Comparison of ENCODE assay signal across 32 cellular contexts in genomic region chr7:128254470-128254869, GRCh38. TPM values are rescaled to one million over a fixed set of nuclear protein-coding genes. Genes with fewer than 3 reads are reported as not detected.
DNase-seq lines count a peak whose midpoint lies in the region; ATAC-seq, FAIRE-seq and TF ChIP-seq lines count a peak whose summit lies in the region.
"Had no signal": no experiment of that assay in that cellular context is flagged by ENCODE, and none has a peak within 500 bp of the region (broad histone marks: within the 10 kb centered on the region; RNA-seq: fewer than 3 reads in every experiment).

No MANE protein-coding gene starts in this region.

- H3K27ac Mint-ChIP-seq in neural crest cell (ENCODE audit: unreplicated experiment): peak overlapping the region; percentile 57
- H3K27ac Mint-ChIP-seq: CD4-positive, alpha-beta memory T cell; CD4-positive, CD25-positive, alpha-beta regulatory T cell; CD8-positive, alpha-beta memory T cell had no signal

- H4K20me1 ChIP-seq in HepG2 (ENCODE audit: insufficient read depth, low read length): no peaks in the 10 kb centered on the region
- H4K20me1 ChIP-seq: BLaER1 had no signal

- H3K4me1 ChIP-seq in HepG2 (ENCODE audit: insufficient read depth, low read length) (no peaks in the 10 kb centered on the region), right lobe of liver (no peaks in the 10 kb centered on the region), subcutaneous abdominal adipose tissue (ENCODE audit: control insufficient read depth in 5 of 5, insufficient read depth in 5 of 5, low read length in 5 of 5) (peaks cover 0 to 66% (median 12%) of the 10 kb centered on the region in 5 donors)
- H3K4me1 ChIP-seq: BE2C, BLaER1 had no signal

- no peak for TF ChIP-seq RAD21 in HepG2 (CRISPR knock-in tag; IDR thresholded peaks at IDR 0.05)

- TF ChIP-seq EP300 in HepG2 (IDR thresholded peaks at IDR 0.05; ENCODE audit: low read depth in 2 of 2, low read length in 2 of 2) (no peak), HepG2 (CRISPR knock-in tag; IDR thresholded peaks at IDR 0.05; ENCODE audit: borderline replicate concordance) (no peak)

- H3K4me3 ChIP-seq in HepG2 (replicated peaks in 1 of 3; ENCODE audit: insufficient read depth in 1 of 3, low read depth in 2 of 3, low read length in 3 of 3) (no peak overlapping the region), right lobe of liver (no peak overlapping the region), subcutaneous abdominal adipose tissue (ENCODE audit: low read depth in 1 of 5, low read length in 5 of 5) (no peak overlapping the region)
- H3K4me3 ChIP-seq: BLaER1, GM12878 had no signal

- ATAC-seq in HepG2 (peak; percentile 57; the same call in 2 of the 3 replicates), right lobe of liver (no peak)
- ATAC-seq: GM12878 had no signal

- no peaks in the 10 kb centered on the region for H3K36me3 Mint-ChIP-seq in neural crest cell (ENCODE audit: low read depth)
- H3K36me3 Mint-ChIP-seq: CD14-positive monocyte; CD4-positive, alpha-beta memory T cell; CD4-positive, CD25-positive, alpha-beta regulatory T cell had no signal

- POLR2A ChIA-PET in HepG2 (lab: Yijun Ruan, JAX): no interaction called here

- H3K9me3 ChIP-seq in HepG2 (ENCODE audit: low read length) (no peaks in the 10 kb centered on the region), right lobe of liver (no peaks in the 10 kb centered on the region), subcutaneous abdominal adipose tissue (ENCODE audit: control insufficient read depth in 5 of 5, low read length in 5 of 5) (no peaks in the 10 kb centered on the region)
- H3K9me3 ChIP-seq: BE2C had no signal

- peaks cover 0 to 20% of the 10 kb centered on the region in 2 experiments; a peak in 2 of 5 replicates for H3K27me3 ChIP-seq in HepG2 (ENCODE audit: control insufficient read depth in 1 of 2, insufficient read depth in 2 of 2, low read length in 2 of 2)
- no peaks in the 10 kb centered on the region for H3K27me3 ChIP-seq in right lobe of liver
- no peaks in the 10 kb centered on the region for H3K27me3 ChIP-seq in subcutaneous abdominal adipose tissue (ENCODE audit: control insufficient read depth in 5 of 5, insufficient read depth in 4 of 5, low read length in 5 of 5)
- H3K27me3 ChIP-seq: BE2C, BLaER1 had no signal

- H3K9me3 Mint-ChIP-seq in neural crest cell: no peaks in the 10 kb centered on the region
- H3K9me3 Mint-ChIP-seq: CD4-positive, alpha-beta memory T cell; CD4-positive, CD25-positive, alpha-beta regulatory T cell; CD8-positive, alpha-beta memory T cell had no signal

- CTCF ChIA-PET in HepG2 (lab: Yijun Ruan, JAX; ENCODE audit: low intra/inter-chr PET ratio, low total read pairs): no interaction called here

- in situ Hi-C loops in HepG2 (cut with HindIII; ENCODE audit: extremely low pct_ligation_motif_present, low pct_unique_long_range_greater_than_20kb): no loop called here

- no peaks in the 10 kb centered on the region for H3K79me2 ChIP-seq in HepG2 (ENCODE audit: insufficient read depth, low read length)

- H3K9ac ChIP-seq in HepG2 (ENCODE audit: insufficient read depth, low read depth, low read length) (no peak overlapping the region), subcutaneous abdominal adipose tissue (ENCODE audit: low read length in 5 of 5) (no peak overlapping the region)
- H3K9ac ChIP-seq: BLaER1 had no signal

- H3K27me3 Mint-ChIP-seq in neural crest cell (ENCODE audit: low read depth): peaks cover 16% of the 10 kb centered on the region

- intact Hi-C loops in HepG2 (cut with micrococcal nuclease; ENCODE audit: unreplicated experiment) (no loop called here), right lobe of liver (cut with DNase I) (no loop called here)

- H3K36me3 ChIP-seq in HepG2 (replicated peaks in 1 of 2; ENCODE audit: control insufficient read depth in 1 of 2, insufficient read depth in 2 of 2, low read length in 2 of 2): no peaks in the 10 kb centered on the region
- no peaks in the 10 kb centered on the region for H3K36me3 ChIP-seq in right lobe of liver
- H3K36me3 ChIP-seq in subcutaneous abdominal adipose tissue (ENCODE audit: control insufficient read depth in 5 of 5, insufficient read depth in 5 of 5, low read length in 5 of 5): peaks cover 6 to 39% (median 28%) of the 10 kb centered on the region in 5 donors
- H3K36me3 ChIP-seq: BE2C, BLaER1 had no signal

- no peak for FAIRE-seq in HepG2 (lab: Jason Lieb, UNC)
- FAIRE-seq: A204.1, GM12878, GM19239 had no signal

- DNase-seq in HepG2 (ENCODE audit: low spot score) (no peak), right lobe of liver (no peak), M059J (ENCODE audit: low read depth) (peak; percentile 7), neural crest cell (ENCODE audit: low read depth, low spot score) (no peak), NCI-H82 (lab: John Stamatoyannopoulos, UW) (no peak), HuH-7 (ENCODE audit: low spot score) (no peak)
- DNase-seq in stimulated activated naive CD4-positive, alpha-beta T cell treated with Interleukin-2 at 50 U/mL for 16 hours (lab: John Stamatoyannopoulos, UW): no peak
- DNase-seq: 8988T; ACHN; BE2C; C1 segment of cervical spinal cord; CD4-positive, alpha-beta memory T cell; CD4-positive, CD25-positive, alpha-beta regulatory T cell; CD8-positive, alpha-beta memory T cell; COR-L47; DMS 273 treated with DMSO at 0.1 percent for 48 hours; DMS153; DMS53; DMS79; DND-41; EL; GDM1 had no signal

- H3K27ac ChIP-seq in HepG2 (ENCODE audit: extremely low read length, insufficient read depth, low read length): no peak overlapping the region
- no peak overlapping the region for H3K27ac ChIP-seq in right lobe of liver
- peak overlapping the region; percentile 14 for H3K27ac ChIP-seq in subcutaneous abdominal adipose tissue (ENCODE audit: low read depth, low read length)
- H3K27ac ChIP-seq: BLaER1 had no signal

- 16% methylated on average over 4 of the region's 5 CpGs for WGBS in HepG2 (ENCODE audit: low lambda C conversion rate)
- 80% methylated on average over 1 of the region's 5 CpGs for WGBS in right lobe of liver (ENCODE audit: insufficient coverage, low coverage, low lambda C conversion rate, missing lambda C conversion rate)

- no peak overlapping the region for H2AFZ ChIP-seq in HepG2 (ENCODE audit: low read length)

- no TSS peak for BruUV-seq in HepG2 (replicated peaks; lab: Mats Ljungman, UMichigan)

- no peak overlapping the region for H3K4me3 Mint-ChIP-seq in neural crest cell
- H3K4me3 Mint-ChIP-seq: CD14-positive monocyte; CD4-positive, alpha-beta memory T cell; CD4-positive, CD25-positive, alpha-beta regulatory T cell; CD8-positive, alpha-beta memory T cell had no signal

- TF ChIP-seq CTCF in HepG2 (CRISPR knock-in tag; IDR thresholded peaks at IDR 0.05) (peak; percentile 32; the same call in 1 of the 2 replicates), right lobe of liver (IDR thresholded peaks at IDR 0.05) (no peak), neural crest cell (conservative IDR thresholded peaks at IDR 0.05) (no peak)

- H3K4me1 Mint-ChIP-seq in neural crest cell: no peaks in the 10 kb centered on the region
- H3K4me1 Mint-ChIP-seq: CD4-positive, alpha-beta memory T cell; CD4-positive, CD25-positive, alpha-beta regulatory T cell; CD8-positive, alpha-beta memory T cell had no signal

- no peak overlapping the region for H3K4me2 ChIP-seq in HepG2 (ENCODE audit: low read depth, low read length)
- H3K4me2 ChIP-seq: BLaER1 had no signal

- TF ChIP-seq POLR2A in HepG2 (IDR thresholded peaks at IDR 0.05; ENCODE audit: insufficient read depth in 1 of 2, low read depth in 2 of 2, low read length in 2 of 2) (no peak), right lobe of liver (IDR thresholded peaks at IDR 0.05) (no peak)

TF ChIP-seq in HepG2, 621 proteins besides CTCF, POLR2A, EP300 and RAD21:
- TF ChIP-seq ARNTL (CRISPR knock-in tag; IDR thresholded peaks at IDR 0.05): no peak
- no peak for TF ChIP-seq ZNF709 (CRISPR knock-in tag; IDR thresholded peaks at IDR 0.05)
- no peak for TF ChIP-seq TCF7 (IDR thresholded peaks at IDR 0.05; ENCODE audit: low read depth)
- no peak for TF ChIP-seq ZNF143 (CRISPR knock-in tag; IDR thresholded peaks at IDR 0.05)

RNA-seq across cellular contexts. Expression of gene LEP, which starts 13.4 kb away (rescaled TPM):
- total RNA-seq in HepG2 (2016; rRNA removed; fragmentation: Illumina TruSeq; extraction: Trizol) (not detected in 2 replicates), right lobe of liver (not detected), neural crest cell (not detected in 2 replicates)
- total RNA-seq in HepG2 (2016; cell fraction: cytosol; rRNA removed; fragmentation: Illumina TruSeq; extraction: Trizol; ENCODE audit: low read depth): not detected in 2 replicates
- not detected in 2 replicates for total RNA-seq in HepG2 (2016; cell fraction: insoluble cytoplasmic fraction; rRNA removed; fragmentation: Illumina TruSeq; extraction: Trizol)
- total RNA-seq in HepG2 (2016; cell fraction: membrane; rRNA removed; fragmentation: Illumina TruSeq; extraction: Trizol): not detected in 2 replicates
- total RNA-seq in HepG2 (2016; cell fraction: nucleus; rRNA removed; fragmentation: Illumina TruSeq; extraction: Trizol): not detected in 2 replicates
- 0.04 and 0.05 TPM in 2 replicates for polyA plus RNA-seq in HepG2 (2011; rRNA removed)
- polyA plus RNA-seq in HepG2 (2011; cell fraction: cytosol; rRNA removed): 0.01 and 0.03 TPM in 2 replicates
- not detected in 2 replicates for polyA plus RNA-seq in HepG2 (2011; cell fraction: nucleus; rRNA removed)
- polyA plus RNA-seq in HepG2 (2012): 0.09 and 0.12 TPM in 2 replicates
- not detected in 2 replicates for polyA plus RNA-seq in HepG2 (2016; cell fraction: cytosol; fragmentation: Illumina TruSeq; extraction: Trizol; ENCODE audit: low read depth)
- not detected in 2 replicates for polyA plus RNA-seq in HepG2 (2016; cell fraction: insoluble cytoplasmic fraction; fragmentation: Illumina TruSeq; extraction: Trizol; ENCODE audit: low read depth)
- not detected in 2 replicates for polyA plus RNA-seq in HepG2 (2016; cell fraction: membrane; fragmentation: Illumina TruSeq; extraction: Trizol; ENCODE audit: low read depth)
- not detected in 2 replicates for polyA plus RNA-seq in HepG2 (2016; cell fraction: nucleus; fragmentation: Illumina TruSeq; extraction: Trizol; ENCODE audit: insufficient read depth, low read depth)
- not detected in 2 replicates for polyA minus RNA-seq in HepG2 (2011; rRNA and poly(A)+ RNA removed; ENCODE audit: low replicate concordance)
- not detected in 2 replicates for polyA minus RNA-seq in HepG2 (2011; cell fraction: cytosol; rRNA and poly(A)+ RNA removed)
- polyA minus RNA-seq in HepG2 (2011; cell fraction: nucleus; rRNA and poly(A)+ RNA removed): not detected in 2 replicates
- not detected in 2 replicates for total RNA-seq in M059J (2014; rRNA removed; shearing (Covaris generic))
- total RNA-seq: A673; CD4-positive, alpha-beta memory T cell; CD4-positive, CD25-positive, alpha-beta regulatory T cell; CD8-positive, alpha-beta memory T cell; Daoy; G401; GM12878 had no signal
- polyA plus RNA-seq: AG04450; CD4-positive, alpha-beta memory T cell; CD4-positive, CD25-positive, alpha-beta regulatory T cell; CD8-positive, alpha-beta memory T cell; GM12878 had no signal
